Comparison of ENCODE assay signal across 18 cellular contexts in the genomic region with DNA sequence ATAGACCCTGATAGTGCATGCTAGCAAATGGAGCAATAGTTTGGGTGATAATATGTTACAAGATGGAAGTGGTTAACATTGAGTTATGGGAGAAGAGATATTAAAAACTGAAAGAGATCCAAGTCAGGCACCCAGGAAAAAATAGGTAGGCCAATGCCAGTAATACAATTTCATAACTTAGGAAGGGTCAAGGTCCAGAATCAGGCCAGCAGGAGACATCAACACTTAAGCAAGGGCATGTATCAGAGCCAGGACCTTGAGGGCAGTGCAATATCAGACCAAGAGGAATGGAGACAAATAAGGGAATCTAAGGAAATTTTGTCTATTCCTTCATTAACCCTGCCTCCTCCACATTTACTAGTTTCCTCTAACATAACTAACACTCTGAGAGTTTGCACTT.
DNase-seq lines count a peak whose midpoint lies in the region; ATAC-seq, FAIRE-seq and TF ChIP-seq lines count a peak whose summit lies in the region.
"Had no signal": no experiment of that assay in that cellular context is flagged by ENCODE, and none has a peak within 500 bp of the region (broad histone marks: within the 10 kb centered on the region; RNA-seq: fewer than 3 reads in every experiment).

No MANE protein-coding gene starts in this region.

- peaks cover 18% of the 10 kb centered on the region for H3K9me3 ChIP-seq in A549
- H3K9me3 ChIP-seq: BLaER1 had no signal

- H3K27ac ChIP-seq in A549 (no peak overlapping the region), VCaP (peak overlapping the region; percentile 43)
- H3K27ac ChIP-seq: BLaER1, RWPE1 had no signal

- no peak overlapping the region for H3K27ac Mint-ChIP-seq in activated CD4-positive, alpha-beta memory T cell treated with anti-CD3 and anti-CD28 coated beads for 36 hours
- H3K27ac Mint-ChIP-seq: CD4-positive, CD25-positive, alpha-beta regulatory T cell; GM23338; H9; T-cell had no signal

- peaks cover 6% of the 10 kb centered on the region for H3K36me3 Mint-ChIP-seq in activated CD4-positive, alpha-beta memory T cell treated with anti-CD3 and anti-CD28 coated beads for 36 hours
- H3K36me3 Mint-ChIP-seq: CD4-positive, CD25-positive, alpha-beta regulatory T cell had no signal

- POLR2A ChIA-PET in A549 (lab: Yijun Ruan, JAX): no interaction called here
- POLR2A ChIA-PET in activated CD4-positive, alpha-beta memory T cell treated with anti-CD3 and anti-CD28 coated beads for 36 hours (lab: Charles Lee): no interaction called here

- no peak overlapping the region for H3K4me3 Mint-ChIP-seq in activated CD4-positive, alpha-beta memory T cell treated with anti-CD3 and anti-CD28 coated beads for 36 hours
- H3K4me3 Mint-ChIP-seq: CD4-positive, CD25-positive, alpha-beta regulatory T cell; GM23338; H9; T-cell had no signal

- TF ChIP-seq CTCF in A549 (IDR thresholded peaks at IDR 0.05): no peak
- TF ChIP-seq CTCF in VCaP (conservative IDR thresholded peaks at IDR 0.05): no peak
- TF ChIP-seq CTCF in omental fat pad (IDR thresholded peaks at IDR 0.05): no peak

- TF ChIP-seq EP300 in A549 (IDR thresholded peaks at IDR 0.05): no peak

- peaks cover 9% of the 10 kb centered on the region; the same call in 2 of the 3 replicates for H3K4me1 ChIP-seq in A549
- H3K4me1 ChIP-seq: BLaER1 had no signal

- no peaks in the 10 kb centered on the region for H3K4me1 Mint-ChIP-seq in activated CD4-positive, alpha-beta memory T cell treated with anti-CD3 and anti-CD28 coated beads for 36 hours (ENCODE audit: low read depth)
- H3K4me1 Mint-ChIP-seq: CD4-positive, CD25-positive, alpha-beta regulatory T cell; GM23338; H9; T-cell had no signal

- no peak for TF ChIP-seq RAD21 in A549 (conservative IDR thresholded peaks at IDR 0.05 in 1 of 2, IDR thresholded peaks at IDR 0.05 in 1 of 2)

- FAIRE-seq in A549 (lab: Jason Lieb, UNC): no peak

- TF ChIP-seq POLR2A in A549 (IDR thresholded peaks at IDR 0.05; ENCODE audit: low read length): no peak

- H3K9me3 Mint-ChIP-seq in activated CD4-positive, alpha-beta memory T cell treated with anti-CD3 and anti-CD28 coated beads for 36 hours: peaks cover 20% of the 10 kb centered on the region
- H3K9me3 Mint-ChIP-seq: GM23338, H9 had no signal

- no peaks in the 10 kb centered on the region for H3K27me3 Mint-ChIP-seq in activated CD4-positive, alpha-beta memory T cell treated with anti-CD3 and anti-CD28 coated beads for 36 hours

- H3K4me2 ChIP-seq in A549: peak overlapping the region; percentile 28; the same call in 2 of the 3 replicates
- H3K4me2 ChIP-seq: BLaER1, GM23338 had no signal

- no peak for ATAC-seq in A549
- ATAC-seq in omental fat pad (ENCODE audit: low FRiP score): peak; percentile 45
- ATAC-seq: GM23338, Panc1, T-cell had no signal

- intact Hi-C loops in activated CD4-positive, alpha-beta memory T cell treated with anti-CD3 and anti-CD28 coated beads for 36 hours (cut with micrococcal nuclease): no loop called here

- H3K4me3 ChIP-seq in A549: no peak overlapping the region
- H3K4me3 ChIP-seq: BLaER1, GM23338 had no signal

- CTCF ChIA-PET in A549 (lab: Yijun Ruan, JAX): no interaction called here
- CTCF ChIA-PET in activated CD4-positive, alpha-beta memory T cell treated with anti-CD3 and anti-CD28 coated beads for 36 hours (lab: Charles Lee): no interaction called here

- DNase-seq in A549 (ENCODE audit: low read depth in 1 of 2, low spot score in 1 of 2) (no peak), LoVo (ENCODE audit: low spot score) (peak; percentile 3), omental fat pad (ENCODE audit: low spot score) (no peak), GM19238 (ENCODE audit: insufficient read length, low spot score) (no peak), NCI-H510A (lab: John Stamatoyannopoulos, UW) (no peak), OCI-M1 (lab: John Stamatoyannopoulos, UW) (no peak)
- no peak for DNase-seq in activated CD4-positive, alpha-beta memory T cell treated with anti-CD3 and anti-CD28 coated beads for 36 hours
- DNase-seq: CD4-positive, CD25-positive, alpha-beta regulatory T cell; DND-41; H9; MV-4-11; NK-92 treated with Interleukin-12 subunit alpha and Interleukin-12 subunit beta, amount 100 ng/mL, for 24 hours; T-cell had no signal

TF ChIP-seq in A549, 52 proteins besides CTCF, POLR2A, EP300 and RAD21:
- no peak for TF ChIP-seq FOSB (CRISPR knock-in tag; IDR thresholded peaks at IDR 0.05)
- no peak for TF ChIP-seq KDM1A (IDR thresholded peaks at IDR 0.05; ENCODE audit: low read depth)
- TF ChIP-seq TP53 (CRISPR knock-in tag; IDR thresholded peaks at IDR 0.05): no peak
- TF ChIP-seq POLR2AphosphoS2 (conservative IDR thresholded peaks at IDR 0.05; ENCODE audit: low read length): no peak
- no peak for TF ChIP-seq JUN (IDR thresholded peaks at IDR 0.05)
- no peak for TF ChIP-seq KDM5A (IDR thresholded peaks at IDR 0.05)
- TF ChIP-seq ZC3H11A (IDR thresholded peaks at IDR 0.05): no peak
- no peak for TF ChIP-seq RARB (CRISPR knock-in tag; IDR thresholded peaks at IDR 0.05)
- TF ChIP-seq RCOR1 (IDR thresholded peaks at IDR 0.05; ENCODE audit: low read depth, low read length): no peak
- TF ChIP-seq EHMT2 (IDR thresholded peaks at IDR 0.05; ENCODE audit: low read depth): no peak
- no peak for TF ChIP-seq EHF (CRISPR knock-in tag; IDR thresholded peaks at IDR 0.05)
- no peak for TF ChIP-seq CEBPB (IDR thresholded peaks at IDR 0.05)
